In genomic region chr22:21569076-21569427, GRCh38 we compare ENCODE assay signal across 8 cellular contexts. TPM values are rescaled to one million over a fixed set of nuclear protein-coding genes. Genes with fewer than 3 reads are reported as not detected.
DNase-seq lines count a peak whose midpoint lies in the region; ATAC-seq, FAIRE-seq and TF ChIP-seq lines count a peak whose summit lies in the region.
"Not testable (repeated sequence)": the region's sequence is repeated elsewhere in the genome, so short reads cannot be mapped to it uniquely, and the experiment has no call there.

No MANE protein-coding gene starts in this region.

- H3K27ac Mint-ChIP-seq in activated naive CD4-positive, alpha-beta T cell treated with anti-CD3 and anti-CD28 coated beads, Interleukin-2, amount 50 U/mL, for 72 hours = peak overlapping the region; percentile 93 to 99
- H3K27ac Mint-ChIP-seq in natural killer cell = peak overlapping the region; percentile 88 to 91

- not testable (repeated sequence) for H3K4ac ChIP-seq in H1 (replicated peaks; ENCODE audit: insufficient read length, low read depth, low read length)

- not testable (repeated sequence) for H2BK15ac ChIP-seq in H1 (ENCODE audit: low read length)

- FAIRE-seq in H1 (lab: Jason Lieb, UNC) = not testable (repeated sequence)

- not testable (repeated sequence) for H2BK12ac ChIP-seq in H1 (ENCODE audit: low read depth, low read length)

- H3K56ac ChIP-seq in H1 (replicated peaks; ENCODE audit: insufficient read length, low read depth, low read length) = not testable (repeated sequence)

- H3K18ac ChIP-seq in H1 (ENCODE audit: extremely low read depth, low read length) = not testable (repeated sequence)

- not testable (repeated sequence) for H2AK5ac ChIP-seq in H1 (ENCODE audit: low read depth, low read length)

- H3K36me3 ChIP-seq in HEK293 (ENCODE audit: control insufficient read depth in 2 of 2, insufficient read depth in 1 of 2, low read length in 2 of 2) = peaks cover 0 to 35% of the 10 kb centered on the region in 2 experiments; a peak in 1 of 3 replicates
- H3K36me3 ChIP-seq in SJSA1 = peaks cover 49% of the 10 kb centered on the region
- not testable (repeated sequence) for H3K36me3 ChIP-seq in H1 (ENCODE audit: control insufficient read depth in 2 of 4, insufficient read depth in 4 of 4, low read length in 3 of 4); iPS-15b (ENCODE audit: control insufficient read depth, insufficient read depth, low read length)
- H3K36me3 ChIP-seq in spleen = peaks cover 0 to 15% (median 0%) of the 10 kb centered on the region in 6 donors

- intact Hi-C loops in natural killer cell (cut with micrococcal nuclease); spleen (cut with DNase I; ENCODE audit: low total_unique reads): not testable (repeated sequence)

- H4K20me1 ChIP-seq in H1 (replicated peaks in 1 of 2; ENCODE audit: control insufficient read depth in 1 of 2, insufficient read depth in 2 of 2, low read length in 2 of 2) = peaks cover 32 to 38% of the 10 kb centered on the region in 2 experiments

- not testable (repeated sequence) for H3K23me2 ChIP-seq in H1 (ENCODE audit: low read depth, low read length)

- ATAC-seq in activated naive CD4-positive, alpha-beta T cell treated with anti-CD3 and anti-CD28 coated beads, Interleukin-2, amount 50 U/mL, for 72 hours; natural killer cell: not testable (repeated sequence)

- TF ChIP-seq POLR2A in H1 (IDR thresholded peaks at IDR 0.05; ENCODE audit: control extremely low read depth in 1 of 2, low read depth in 2 of 2, low read length in 2 of 2); spleen (IDR thresholded peaks at IDR 0.05): not testable (repeated sequence)

- H3K27me3 ChIP-seq in SJSA1 (replicated peaks); H1 (replicated peaks in 1 of 4; ENCODE audit: control insufficient read depth in 3 of 4, extremely low read depth in 1 of 4, insufficient read depth in 3 of 4, low read length in 3 of 4); iPS-15b (ENCODE audit: control insufficient read depth, insufficient read depth, low read length); spleen (replicated peaks in 1 of 7): not testable (repeated sequence)

- not testable (repeated sequence) for H3K4me1 ChIP-seq in HEK293 (ENCODE audit: control insufficient read depth, insufficient read depth, low read length); H1 (replicated peaks in 1 of 4; ENCODE audit: control insufficient read depth in 3 of 4, insufficient read depth in 4 of 4, low read length in 3 of 4); iPS-15b (ENCODE audit: control insufficient read depth, insufficient read depth, low read length)
- H3K4me1 ChIP-seq in SJSA1 (replicated peaks) (peaks cover 27% of the 10 kb centered on the region), spleen (peaks cover 43 to 69% (median 62%) of the 10 kb centered on the region in 6 donors)

- not testable (repeated sequence) for H2BK120ac ChIP-seq in H1 (replicated peaks; ENCODE audit: low read depth, low read length)

- H2AFZ ChIP-seq in H1 (ENCODE audit: low read length) = not testable (repeated sequence)

- H3K23ac ChIP-seq in H1 (ENCODE audit: insufficient read length) = not testable (repeated sequence)

- peaks cover 17% of the 10 kb centered on the region for H3K79me1 ChIP-seq in H1 (ENCODE audit: low read depth, low read length)

- not testable (repeated sequence) for TF ChIP-seq RAD21 in H1 (IDR thresholded peaks at IDR 0.05 in 1 of 2, conservative IDR thresholded peaks at IDR 0.05 in 1 of 2; ENCODE audit: low read depth in 2 of 2, low read length in 2 of 2)

- CTCF ChIA-PET in HEK293 (lab: Yijun Ruan, JAX) (interaction anchor here (0.5 to 1.1 kb wide), 2 partner anchors 60 to 181 kb away, joined by 3 read pairs; no protein-coding TSS in a partner anchor), H1 (lab: Charles Lee; ENCODE audit: partially characterized antibody) (interaction anchor here (0.9 to 1.6 kb wide), 6 partner anchors 10 to 77 kb away, joined by 3 to 4 read pairs (median 4); partner anchors contain the start of genes SDF2L1 and YDJC)

- H3K27me3 Mint-ChIP-seq in natural killer cell (ENCODE audit: low read depth in 2 of 2) = not testable (repeated sequence)

- H4K5ac ChIP-seq in H1 (ENCODE audit: insufficient read length, low read depth, low read length) = not testable (repeated sequence)

- not testable (repeated sequence) for TF ChIP-seq CTCF in AG09309 (IDR thresholded peaks at IDR 0.05; ENCODE audit: control insufficient read depth, insufficient read depth, low read depth, low read length, missing control alignments); HEK293 (tag by site-specific recombination; IDR thresholded peaks at IDR 0.05); H1 (IDR thresholded peaks at IDR 0.05; ENCODE audit: control extremely low read depth in 1 of 3, insufficient read depth in 1 of 3, low read depth in 1 of 3, low read length in 3 of 3); natural killer cell (IDR thresholded peaks at IDR 0.05); spleen (IDR thresholded peaks at IDR 0.05 in 8 of 11, conservative IDR thresholded peaks at IDR 0.05 in 3 of 11)

- H3K4me2 ChIP-seq in H1 (ENCODE audit: insufficient read depth in 1 of 2, low read depth in 2 of 2, low read length in 2 of 2) = peak overlapping the region; percentile 77 to 82

- H3K4me3 ChIP-seq in AG09309 (ENCODE audit: control insufficient read depth, low read depth, low read length) (peak overlapping the region; percentile 74), HEK293 (ENCODE audit: low read depth, low read length) (peak overlapping the region; percentile 98), SJSA1 (peak overlapping the region; percentile 99), H1 (ENCODE audit: extremely low read depth in 1 of 4, insufficient read depth in 2 of 4, low read depth in 3 of 4, low read length in 4 of 4) (peak overlapping the region; percentile 54 to 91 (median 79); a peak in 7 of 8 replicates), iPS-15b (ENCODE audit: low read depth, low read length) (peak overlapping the region; percentile 93), spleen (peak overlapping the region in 7 of 8 donors; percentile 91 to 99 (median 93))

- not testable (repeated sequence) for H2BK20ac ChIP-seq in H1 (ENCODE audit: low read length)

- peaks cover 17 to 27% of the 10 kb centered on the region in 2 donors for H3K36me3 Mint-ChIP-seq in activated naive CD4-positive, alpha-beta T cell treated with anti-CD3 and anti-CD28 coated beads, Interleukin-2, amount 50 U/mL, for 72 hours
- H3K36me3 Mint-ChIP-seq in natural killer cell = not testable (repeated sequence)

- not testable (repeated sequence) for H4K91ac ChIP-seq in H1 (replicated peaks; ENCODE audit: insufficient read length, low read length)

- POLR2A ChIA-PET in HEK293 (lab: Yijun Ruan, JAX) = interaction anchor here (0.8 to 1.6 kb wide), 4 partner anchors 9 to 73 kb away, joined by 3 to 7 read pairs (median 5); partner anchors contain the start of gene SDF2L1
- POLR2A ChIA-PET in H1 (lab: Charles Lee; ENCODE audit: partially characterized antibody) = interaction anchor here (0.6 to 3.2 kb wide), 9 partner anchors 8 to 148 kb away, joined by 3 to 11 read pairs (median 4); no protein-coding TSS in a partner anchor

- not testable (repeated sequence) for TF ChIP-seq EP300 in H1 (IDR thresholded peaks at IDR 0.05; ENCODE audit: borderline replicate concordance in 1 of 2, low read depth in 2 of 2, low read length in 2 of 2)

- H3K9ac ChIP-seq in H1 (replicated peaks in 1 of 4; ENCODE audit: extremely low read depth in 1 of 4, low read depth in 3 of 4, low read length in 3 of 4); iPS-15b (ENCODE audit: low read depth, low read length): not testable (repeated sequence)

- H3K4me3 Mint-ChIP-seq in natural killer cell = peak overlapping the region; percentile 86

- H3K27ac ChIP-seq in HEK293 (ENCODE audit: extremely low read depth, low read depth, low read length); H1 (ENCODE audit: low read depth, low read length): not testable (repeated sequence)
- 0 out of 2 replicates have a peak overlapping the region, but pooled peaks have one; percentile 92 for H3K27ac ChIP-seq in SJSA1
- peak overlapping the region in 7 of 8 donors; percentile 92 to 94 (median 94) for H3K27ac ChIP-seq in spleen

- not testable (repeated sequence) for DNase-seq in AG09309 (ENCODE audit: low read depth); SJSA1 (ENCODE audit: low read depth in 1 of 2, low spot score in 2 of 2); activated naive CD4-positive, alpha-beta T cell treated with anti-CD3 and anti-CD28 coated beads, Interleukin-2, amount 50 U/mL, for 72 hours (ENCODE audit: low spot score in 2 of 2); H1 (ENCODE audit: low read depth in 1 of 2, low spot score in 2 of 2); natural killer cell; spleen

- H2BK5ac ChIP-seq in H1 (ENCODE audit: low read depth, low read length) = not testable (repeated sequence)

- peaks cover 54 to 66% of the 10 kb centered on the region in 2 donors for H3K4me1 Mint-ChIP-seq in natural killer cell

- not testable (repeated sequence) for H4K8ac ChIP-seq in H1 (ENCODE audit: extremely low read depth, insufficient read depth, low read length)

- H3K9me3 Mint-ChIP-seq in activated naive CD4-positive, alpha-beta T cell treated with anti-CD3 and anti-CD28 coated beads, Interleukin-2, amount 50 U/mL, for 72 hours; natural killer cell: not testable (repeated sequence)

- H3K9me3 ChIP-seq in HEK293 (ENCODE audit: control insufficient read depth, insufficient read depth, low read depth, low read length); SJSA1 (replicated peaks); H1 (ENCODE audit: insufficient read depth in 2 of 2, low read depth in 1 of 2, low read length in 1 of 2); iPS-15b (ENCODE audit: control insufficient read depth, insufficient read depth, low read length); spleen: not testable (repeated sequence)

- H3K79me2 ChIP-seq in H1 (ENCODE audit: control insufficient read depth in 1 of 2, insufficient read depth in 2 of 2, low read length in 2 of 2) = peaks cover 58 to 64% of the 10 kb centered on the region in 2 experiments

- not testable (repeated sequence) for H3K14ac ChIP-seq in H1 (ENCODE audit: insufficient read length)

- 80% methylated on average over 12 of the region's 12 CpGs; no CpG with 5 or more reads in 1 of the 2 experiments for WGBS in H1 (ENCODE audit: extremely low coverage in 1 of 2, insufficient coverage in 1 of 2, insufficient read length in 1 of 2, insufficient replicate concordance in 2 of 2, low coverage in 1 of 2, low lambda C conversion rate in 2 of 2, missing lambda C conversion rate in 1 of 2), 2 experiments
- WGBS in spleen, 5 donors = 43 to 70% (median 63%) methylated on average over 12 of the region's 12 CpGs

RNA-seq across cellular contexts. Expression of gene UBE2L3, which starts 1.5 kb away (rescaled TPM):
- total RNA-seq in SJSA1 (2014; rRNA removed; shearing (Covaris generic)) = 79.5 and 94.3 TPM in 2 replicates
- total RNA-seq in activated naive CD4-positive, alpha-beta T cell treated with anti-CD3 and anti-CD28 coated beads, Interleukin-2, amount 50 U/mL, for 72 hours = 10 to 100 TPM; 46.1 to 62.5 TPM
- total RNA-seq in H1 (2021; fragmentation: NEBNext Ultra II Directional; extraction: Animal tissue kit (Norgen Biotek cat#: 25700)) = 90.0 and 92.3 TPM in 2 replicates
- polyA plus RNA-seq in H1 (2011; rRNA removed) = 55.5 and 63.5 TPM in 2 replicates
- polyA plus RNA-seq in H1 (2011; cell fraction: cytosol; rRNA removed) = 60.3 TPM
- 35.0 TPM for polyA plus RNA-seq in H1 (2011; cell fraction: nucleus; rRNA removed)
- 77.4 to 89.4 TPM (median 79.1 TPM) in 4 replicates for polyA plus RNA-seq in H1 (2012, experiment 1 of 2)
- polyA plus RNA-seq in H1 (2012, experiment 2 of 2) = 67.3 TPM
- 120 TPM for polyA plus RNA-seq in H1 (2013, experiment 1 of 2)
- 119 TPM for polyA plus RNA-seq in H1 (2013, experiment 2 of 2)
- 43.6 and 46.5 TPM in 2 replicates for polyA minus RNA-seq in H1 (2011; rRNA and poly(A)+ RNA removed)
- 32.6 TPM for polyA minus RNA-seq in H1 (2011; cell fraction: cytosol; rRNA and poly(A)+ RNA removed)
- polyA minus RNA-seq in H1 (2011; cell fraction: nucleus; rRNA and poly(A)+ RNA removed) = 18.8 TPM
- total RNA-seq in natural killer cell = 10 to 100 TPM; 30.7 to 39.8 (median 39.7) TPM
- total RNA-seq in spleen = 10 to 100 TPM; 36.8 to 69.3 (median 44.3) TPM
- polyA plus RNA-seq in spleen = 10 to 100 TPM; 36.2 to 55.6 (median 46.2) TPM

RNA-seq across cellular contexts. Expression of gene RIMBP3C, which starts 17.8 kb away (rescaled TPM):
- total RNA-seq in SJSA1 (2014; rRNA removed; shearing (Covaris generic)) = 0.76 and 0.81 TPM in 2 replicates
- total RNA-seq in activated naive CD4-positive, alpha-beta T cell treated with anti-CD3 and anti-CD28 coated beads, Interleukin-2, amount 50 U/mL, for 72 hours = under 1 TPM; 0.25 to 0.33 TPM
- not detected in 2 replicates for total RNA-seq in H1 (2021; fragmentation: NEBNext Ultra II Directional; extraction: Animal tissue kit (Norgen Biotek cat#: 25700))
- polyA plus RNA-seq in H1 (2011; rRNA removed) (0.08 and 0.20 TPM in 2 replicates), spleen (under 1 TPM; 0.03 to 0.19 (median 0.13) TPM)
- polyA plus RNA-seq in H1 (2011; cell fraction: cytosol; rRNA removed) = 0.05 TPM
- 0.16 TPM for polyA plus RNA-seq in H1 (2011; cell fraction: nucleus; rRNA removed)
- 0.05 to 0.15 TPM (median 0.09 TPM) in 3 of 4 replicates, not detected in the other for polyA plus RNA-seq in H1 (2012, experiment 1 of 2)
- 0.16 TPM for polyA plus RNA-seq in H1 (2012, experiment 2 of 2)
- polyA plus RNA-seq in H1 (2013, experiment 1 of 2) = 0.08 TPM
- 0.07 TPM for polyA plus RNA-seq in H1 (2013, experiment 2 of 2)
- polyA minus RNA-seq in H1 (2011; rRNA and poly(A)+ RNA removed) = 0.02 and 0.22 TPM in 2 replicates
- 0.29 TPM for polyA minus RNA-seq in H1 (2011; cell fraction: cytosol; rRNA and poly(A)+ RNA removed)
- 0.60 TPM for polyA minus RNA-seq in H1 (2011; cell fraction: nucleus; rRNA and poly(A)+ RNA removed)
- total RNA-seq in natural killer cell (1 to 10 TPM in 1 of 3 donors, under 1 TPM in 2; 0.35 to 1.0 (median 0.38) TPM), spleen (1 to 10 TPM in 2 of 7 donors, under 1 TPM in 3, not detected in 2; 0.34 to 2.0 (median 0.83) TPM)
